Comparison of ENCODE assay signal across 16 cellular contexts in genomic region chr1:202247837-202248795, GRCh38. TPM values are rescaled to one million over a fixed set of nuclear protein-coding genes. Genes with fewer than 3 reads are reported as not detected.
DNase-seq lines count a peak whose midpoint lies in the region; ATAC-seq and TF ChIP-seq lines count a peak whose summit lies in the region.
"Had no signal": no experiment of that assay in that cellular context is flagged by ENCODE, and none has a peak within 500 bp of the region (broad histone marks: within the 10 kb centered on the region; RNA-seq: fewer than 3 reads in every experiment).

No MANE protein-coding gene starts in this region.

- no peaks in the 10 kb centered on the region for H3K9me3 ChIP-seq in SK-N-SH
- no peaks in the 10 kb centered on the region for H3K9me3 ChIP-seq in sigmoid colon
- no peaks in the 10 kb centered on the region for H3K9me3 ChIP-seq in thyroid gland
- H3K9me3 ChIP-seq: upper lobe of right lung had no signal

- peaks cover 14% of the 10 kb centered on the region for H3K4me1 Mint-ChIP-seq in central memory CD8-positive, alpha-beta T cell
- H3K4me1 Mint-ChIP-seq: activated naive CD8-positive, alpha-beta T cell treated with anti-CD3 and anti-CD28 coated beads, Interleukin-2, amount 10 ng/mL, durations not matched to agents 7 days and 5 days had no signal

- H3K4me1 ChIP-seq in SK-N-SH (ENCODE audit: control insufficient read depth in 1 of 2, insufficient read depth in 2 of 2, low read depth in 1 of 2, low read length in 1 of 2) (peaks cover 0 to 6% of the 10 kb centered on the region in 2 experiments; a peak in 1 of 4 replicates), sigmoid colon (no peaks in the 10 kb centered on the region), thyroid gland (no peaks in the 10 kb centered on the region)
- H3K4me1 ChIP-seq: upper lobe of right lung had no signal

- no peak overlapping the region for H3K9ac ChIP-seq in SK-N-SH

- TF ChIP-seq CTCF in SK-N-SH (IDR thresholded peaks at IDR 0.05) = no peak
- TF ChIP-seq CTCF in sigmoid colon (IDR thresholded peaks at IDR 0.05) = no peak
- TF ChIP-seq CTCF in thyroid gland (IDR thresholded peaks at IDR 0.05) = no peak

- H3K36me3 Mint-ChIP-seq in central memory CD8-positive, alpha-beta T cell (ENCODE audit: insufficient read depth) = peaks cover 4% of the 10 kb centered on the region
- H3K36me3 Mint-ChIP-seq: activated naive CD8-positive, alpha-beta T cell treated with anti-CD3 and anti-CD28 coated beads, Interleukin-2, amount 10 ng/mL, durations not matched to agents 7 days and 5 days; memory B cell had no signal

- TF ChIP-seq POLR2A in sigmoid colon (IDR thresholded peaks at IDR 0.05) (no peak), thyroid gland (IDR thresholded peaks at IDR 0.05) (no peak)

- no peak for ATAC-seq in SK-N-SH treated with all-trans-retinoic acid at 6 μM for 48 hours
- ATAC-seq in central memory CD8-positive, alpha-beta T cell (replicated peaks; ENCODE audit: extremely low read depth, poor library complexity, severe bottlenecking) = no peak
- ATAC-seq: effector memory CD8-positive, alpha-beta T cell; upper lobe of right lung had no signal

- H3K9me3 Mint-ChIP-seq in central memory CD8-positive, alpha-beta T cell = no peaks in the 10 kb centered on the region
- H3K9me3 Mint-ChIP-seq: activated naive CD8-positive, alpha-beta T cell treated with anti-CD3 and anti-CD28 coated beads, Interleukin-2, amount 10 ng/mL, durations not matched to agents 7 days and 5 days; effector memory CD8-positive, alpha-beta T cell; memory B cell had no signal

- H3K36me3 ChIP-seq in SK-N-SH (replicated peaks in 1 of 2; ENCODE audit: control insufficient read depth in 1 of 2, insufficient read depth in 2 of 2, low read length in 1 of 2) (no peaks in the 10 kb centered on the region), sigmoid colon (no peaks in the 10 kb centered on the region), thyroid gland (no peaks in the 10 kb centered on the region)
- H3K36me3 ChIP-seq: upper lobe of right lung had no signal

- WGBS in SK-N-SH (ENCODE audit: low lambda C conversion rate) = 73% methylated on average over 14 of the region's 20 CpGs
- 59 to 79% methylated on average over 20 of the region's 20 CpGs for WGBS in sigmoid colon, 2 donors
- WGBS in thyroid gland, 2 donors = 62 to 78% methylated on average over 18 to 19 of the region's 20 CpGs

- no peaks in the 10 kb centered on the region for H3F3A ChIP-seq in SK-N-SH (replicated peaks; ENCODE audit: insufficient read depth)

- H3K79me2 ChIP-seq in SK-N-SH (ENCODE audit: insufficient read depth) = no peaks in the 10 kb centered on the region

- no peak for TF ChIP-seq RAD21 in SK-N-SH (IDR thresholded peaks at IDR 0.05; ENCODE audit: low read length)

- H3K4me3 Mint-ChIP-seq in central memory CD8-positive, alpha-beta T cell = no peak overlapping the region
- H3K4me3 Mint-ChIP-seq: activated naive CD8-positive, alpha-beta T cell treated with anti-CD3 and anti-CD28 coated beads, Interleukin-2, amount 10 ng/mL, durations not matched to agents 7 days and 5 days; effector memory CD8-positive, alpha-beta T cell; memory B cell had no signal

- TF ChIP-seq EP300 in SK-N-SH (IDR thresholded peaks at IDR 0.05; ENCODE audit: borderline replicate concordance in 1 of 2, low read depth in 1 of 2, low read length in 1 of 2) (no peak), sigmoid colon (IDR thresholded peaks at IDR 0.05) (no peak)

- intact Hi-C loops in sigmoid colon (cut with DNase I) = no loop called here
- intact Hi-C loops in thyroid gland (cut with DNase I) = no loop called here

- DNase-seq in SK-N-SH (no peak), NCI-H1694 treated with DMSO at 0.1 percent for 48 hours (lab: John Stamatoyannopoulos, UW) (peak; percentile 45), sigmoid colon (peak; percentile 50), thyroid gland (no peak), DMS53 treated with DMSO at 0.1 percent for 48 hours (lab: John Stamatoyannopoulos, UW; ENCODE audit: unreplicated experiment) (no peak), NCI-H226 (no peak)
- no peak for DNase-seq in central memory CD8-positive, alpha-beta T cell (ENCODE audit: low spot score in 2 of 2)
- DNase-seq: activated CD4-positive, alpha-beta T cell treated with anti-CD3 and anti-CD28 coated beads for 4 hours; activated naive CD8-positive, alpha-beta T cell treated with anti-CD3 and anti-CD28 coated beads, Interleukin-2, amount 10 ng/mL, durations not matched to agents 7 days and 5 days; effector memory CD8-positive, alpha-beta T cell; foreskin fibroblast; Right ventricle myocardium superior; stimulated activated CD4-positive, alpha-beta T cell treated with anti-CD3 and anti-CD28 coated beads, Interleukin-4, amount 100 ng/mL, for 4 hours; upper lobe of right lung had no signal

- H3K4me3 ChIP-seq in SK-N-SH (ENCODE audit: low read depth in 2 of 2, low read length in 1 of 2) (no peak overlapping the region), sigmoid colon (no peak overlapping the region), thyroid gland (replicated peaks in 1 of 3) (no peak overlapping the region)
- H3K4me3 ChIP-seq: upper lobe of right lung had no signal

- no peak overlapping the region for H3K4me2 ChIP-seq in SK-N-SH

- CTCF ChIA-PET in SK-N-SH (lab: Yijun Ruan, JAX) = interaction anchor here (0.9 to 2.3 kb wide), 2 partner anchors 10 to 12 kb away, joined by 3 to 17 read pairs; no protein-coding TSS in a partner anchor

- no peaks in the 10 kb centered on the region for H3K27me3 Mint-ChIP-seq in central memory CD8-positive, alpha-beta T cell

- peak overlapping the region; percentile 56 for H3K27ac Mint-ChIP-seq in central memory CD8-positive, alpha-beta T cell (ENCODE audit: low read depth)
- H3K27ac Mint-ChIP-seq: activated naive CD8-positive, alpha-beta T cell treated with anti-CD3 and anti-CD28 coated beads, Interleukin-2, amount 10 ng/mL, durations not matched to agents 7 days and 5 days; memory B cell had no signal

- no peak overlapping the region for H3K27ac ChIP-seq in SK-N-SH (ENCODE audit: low read depth in 2 of 2, low read length in 1 of 2)
- H3K27ac ChIP-seq in sigmoid colon = no peak overlapping the region
- no peak overlapping the region for H3K27ac ChIP-seq in thyroid gland
- H3K27ac ChIP-seq: upper lobe of right lung had no signal

- H4K20me1 ChIP-seq in SK-N-SH (ENCODE audit: insufficient read depth) = no peaks in the 10 kb centered on the region

- POLR2A ChIA-PET in SK-N-SH (lab: Yijun Ruan, JAX) = no interaction called here

- H3K9me2 ChIP-seq in SK-N-SH = no peaks in the 10 kb centered on the region

- H3K27me3 ChIP-seq in SK-N-SH (ENCODE audit: insufficient read depth) = peaks cover 13% of the 10 kb centered on the region
- H3K27me3 ChIP-seq in sigmoid colon = peaks cover 0 to 5% (median 0%) of the 10 kb centered on the region in 3 donors
- no peaks in the 10 kb centered on the region for H3K27me3 ChIP-seq in thyroid gland
- H3K27me3 ChIP-seq: upper lobe of right lung had no signal

- H2AFZ ChIP-seq in SK-N-SH (ENCODE audit: low read depth) = no peak overlapping the region

TF ChIP-seq in SK-N-SH, 30 proteins besides CTCF, POLR2A, EP300 and RAD21:
- TF ChIP-seq GABPA (IDR thresholded peaks at IDR 0.05; ENCODE audit: low read depth) (no peak), RCOR1 (IDR thresholded peaks at IDR 0.05; ENCODE audit: low read length) (peak; percentile 33; the same call in 1 of the 2 replicates)

TF ChIP-seq in SK-N-SH treated with all-trans-retinoic acid at 6 μM for 48 hours, 23 proteins besides CTCF, POLR2A, EP300 and RAD21:
- TF ChIP-seq ESRRG (CRISPR knock-in tag; IDR thresholded peaks at IDR 0.05) (no peak), ARNTL (CRISPR knock-in tag; IDR thresholded peaks at IDR 0.05; ENCODE audit: borderline replicate concordance, low read depth) (no peak), RARB (CRISPR knock-in tag; IDR thresholded peaks at IDR 0.05) (no peak), TOX (CRISPR knock-in tag; IDR thresholded peaks at IDR 0.05; ENCODE audit: borderline replicate concordance) (no peak), PPARA (CRISPR knock-in tag; IDR thresholded peaks at IDR 0.05; ENCODE audit: borderline replicate concordance) (no peak), CSDC2 (CRISPR knock-in tag; IDR thresholded peaks at IDR 0.05) (no peak), ZNF70 (CRISPR knock-in tag; IDR thresholded peaks at IDR 0.05) (no peak)

RNA-seq across cellular contexts. Expression of gene LGR6, which starts 54.5 kb away (rescaled TPM):
- 0.03 TPM in 1 of 2 replicates, not detected in the other for polyA plus RNA-seq in SK-N-SH (2012; rRNA removed)
- 0.03 TPM in 1 of 2 replicates, not detected in the other for polyA plus RNA-seq in SK-N-SH (2012; cell fraction: cytosol; rRNA removed)
- polyA plus RNA-seq in SK-N-SH (2012; cell fraction: nucleus; rRNA removed) = 0.06 TPM in 1 of 2 replicates, not detected in the other
- total RNA-seq in sigmoid colon = under 1 TPM in 2 of 4 donors, not detected in 2; 0.14 to 0.28 TPM
- polyA plus RNA-seq in sigmoid colon = 1 to 10 TPM in 1 of 3 donors, not detected in 2; 1.0 TPM
- total RNA-seq in thyroid gland = 1 to 10 TPM; 2.8 to 7.0 (median 4.5) TPM

Comparison
In these comparisons a context has a peak if more than half of its experiments do, and no peak if none do; other contexts are left out.
1. DNase-seq: peak in NCI-H1694 treated with DMSO at 0.1 percent for 48 hours (single experiment) and sigmoid colon (single experiment); none in SK-N-SH (single experiment), central memory CD8-positive, alpha-beta T cell (0 of 2), thyroid gland (0 of 2), DMS53 treated with DMSO at 0.1 percent for 48 hours (single experiment) and NCI-H226 (single experiment).